1 cellular context compared by ENCODE assay signal in genomic region chr12:2052861-2053674, GRCh38.
A peak's percentile ranks its signal among the peaks of the same experiment; 100 is the strongest.
TF ChIP-seq lines count a peak whose summit lies in the region.

CACNA1C (plus strand) TSS chr12:2052987; CDS start chr12:2053563, 576 bp downstream.

TF ChIP-seq in HEK293, 187 proteins besides CTCF, POLR2A, EP300 and RAD21 (continued from another document):
- TF ChIP-seq ZBTB26 (tag by site-specific recombination; optimal IDR thresholded peaks at IDR 0.05) (peak; percentile 60), ZBTB8A (tag by site-specific recombination; IDR thresholded peaks at IDR 0.05) (peak; percentile 68), PRDM10 (tag by site-specific recombination; IDR thresholded peaks at IDR 0.05) (peak; percentile 52), ZNF114 (tag by site-specific recombination; IDR thresholded peaks at IDR 0.05) (no peak)
